1 cellular context compared by ENCODE assay signal in genomic region chr4:70705146-70705855, GRCh38.
TF ChIP-seq lines count a peak whose summit lies in the region.

No MANE protein-coding gene starts in this region.

TF ChIP-seq in HepG2, 621 proteins besides CTCF, POLR2A, EP300 and RAD21 (continued from another document and continues in another):
- TF ChIP-seq TFDP1 (CRISPR knock-in tag; IDR thresholded peaks at IDR 0.05; ENCODE audit: borderline replicate concordance) (peak; percentile 73), ZNF124 (CRISPR knock-in tag; IDR thresholded peaks at IDR 0.05) (no peak), NCOA1 (CRISPR knock-in tag; IDR thresholded peaks at IDR 0.05) (no peak), KLF13 (CRISPR knock-in tag; IDR thresholded peaks at IDR 0.05) (no peak), CENPX (CRISPR knock-in tag; IDR thresholded peaks at IDR 0.05) (no peak), MED13 (CRISPR knock-in tag; IDR thresholded peaks at IDR 0.05) (no peak), NRL (CRISPR knock-in tag; IDR thresholded peaks at IDR 0.05; ENCODE audit: borderline replicate concordance) (peak; percentile 74), REXO4 (CRISPR knock-in tag; IDR thresholded peaks at IDR 0.05; ENCODE audit: borderline replicate concordance) (no peak), TFAP4 (IDR thresholded peaks at IDR 0.05; ENCODE audit: borderline replicate concordance, low read depth) (peak; percentile 25; the same call in 1 of the 2 replicates), MZF1 (CRISPR knock-in tag; IDR thresholded peaks at IDR 0.05; ENCODE audit: borderline replicate concordance) (no peak), PHF20 (CRISPR knock-in tag; IDR thresholded peaks at IDR 0.05) (peak; percentile 53; the same call in 1 of the 2 replicates), ZNF747 (CRISPR knock-in tag; IDR thresholded peaks at IDR 0.05; ENCODE audit: borderline replicate concordance) (no peak), ZBTB7A (CRISPR knock-in tag; IDR thresholded peaks at IDR 0.05) (no peak), GATA4 (IDR thresholded peaks at IDR 0.05; ENCODE audit: borderline replicate concordance, low read depth) (no peak), NFKBIZ (CRISPR knock-in tag; IDR thresholded peaks at IDR 0.05) (0 out of 2 replicates have a peak, but pooled peaks have one; percentile 14), ZNF44 (CRISPR knock-in tag; IDR thresholded peaks at IDR 0.05) (no peak), JUNB (CRISPR knock-in tag; IDR thresholded peaks at IDR 0.05; ENCODE audit: borderline replicate concordance) (no peak), ZBTB37 (CRISPR knock-in tag; IDR thresholded peaks at IDR 0.05) (no peak), GABPB1 (CRISPR knock-in tag; IDR thresholded peaks at IDR 0.05) (peak; percentile 73), E2F5 (CRISPR knock-in tag; conservative IDR thresholded peaks at IDR 0.05) (no peak), ZC3H13 (CRISPR knock-in tag; IDR thresholded peaks at IDR 0.05) (no peak; the same call in 1 of the 2 replicates), ZNF7 (CRISPR knock-in tag; IDR thresholded peaks at IDR 0.05) (no peak), RBM22 (optimal IDR thresholded peaks at IDR 0.05; ENCODE audit: low read length) (no peak), TRIM24 (CRISPR knock-in tag; IDR thresholded peaks at IDR 0.05) (no peak), MIER2 (CRISPR knock-in tag; IDR thresholded peaks at IDR 0.05) (no peak), ZNF841 (CRISPR knock-in tag; IDR thresholded peaks at IDR 0.05; ENCODE audit: borderline replicate concordance) (no peak), SMAD1 (CRISPR knock-in tag; IDR thresholded peaks at IDR 0.05; ENCODE audit: borderline replicate concordance, low read depth) (no peak), EHMT2 (IDR thresholded peaks at IDR 0.05; ENCODE audit: borderline replicate concordance, low read depth, low read length) (no peak), ZNF776 (CRISPR knock-in tag; IDR thresholded peaks at IDR 0.05) (no peak), ZSCAN20 (CRISPR knock-in tag; IDR thresholded peaks at IDR 0.05; ENCODE audit: borderline replicate concordance) (0 out of 2 replicates have a peak, but pooled peaks have one; percentile 41), RARA (CRISPR knock-in tag; IDR thresholded peaks at IDR 0.05) (no peak), KDM2A (CRISPR knock-in tag; IDR thresholded peaks at IDR 0.05; ENCODE audit: borderline replicate concordance, low read depth) (peak; percentile 88; the same call in 1 of the 2 replicates), ZNF543 (CRISPR knock-in tag; IDR thresholded peaks at IDR 0.05) (no peak), PPARG (CRISPR knock-in tag; conservative IDR thresholded peaks at IDR 0.05) (0 out of 2 replicates have a peak, but pooled peaks have one; percentile 20), ZNF432 (CRISPR knock-in tag; IDR thresholded peaks at IDR 0.05; ENCODE audit: borderline replicate concordance) (no peak), RFXAP (CRISPR knock-in tag; IDR thresholded peaks at IDR 0.05; ENCODE audit: borderline replicate concordance) (no peak), TFE3 (CRISPR knock-in tag; IDR thresholded peaks at IDR 0.05) (no peak), PHF5A (CRISPR knock-in tag; IDR thresholded peaks at IDR 0.05; ENCODE audit: low read depth, unreplicated experiment) (no peak), MAF1 (CRISPR knock-in tag; IDR thresholded peaks at IDR 0.05; ENCODE audit: borderline replicate concordance) (no peak), RXRB (CRISPR knock-in tag; IDR thresholded peaks at IDR 0.05; ENCODE audit: borderline replicate concordance) (no peak), MIXL1 (CRISPR knock-in tag; IDR thresholded peaks at IDR 0.05) (no peak), BHLHE40 (IDR thresholded peaks at IDR 0.05; ENCODE audit: low read length) (no peak), NONO (IDR thresholded peaks at IDR 0.05) (no peak), NONO (CRISPR knock-in tag; conservative IDR thresholded peaks at IDR 0.05) (no peak), ELF3 (CRISPR knock-in tag; IDR thresholded peaks at IDR 0.05) (no peak; the same call in none of the 2 replicates), TARDBP (CRISPR knock-in tag; IDR thresholded peaks at IDR 0.05) (peak; percentile 41; the same call in 1 of the 2 replicates), PAF1 (CRISPR knock-in tag; IDR thresholded peaks at IDR 0.05) (no peak), CBX5 (CRISPR knock-in tag; IDR thresholded peaks at IDR 0.05; ENCODE audit: borderline replicate concordance) (no peak), JARID2 (CRISPR knock-in tag; IDR thresholded peaks at IDR 0.05; ENCODE audit: insufficient replicate concordance) (no peak), ZNF777 (CRISPR knock-in tag; IDR thresholded peaks at IDR 0.05) (peak; percentile 88), NR2F1 (CRISPR knock-in tag; IDR thresholded peaks at IDR 0.05) (no peak), ZNF580 (CRISPR knock-in tag; IDR thresholded peaks at IDR 0.05; ENCODE audit: borderline replicate concordance, low read depth) (0 out of 2 replicates have a peak, but pooled peaks have one; percentile 52), ZNF878 (CRISPR knock-in tag; IDR thresholded peaks at IDR 0.05) (peak; percentile 79; the same call in 1 of the 2 replicates), NFYC (CRISPR knock-in tag; IDR thresholded peaks at IDR 0.05) (no peak), ZNF207 (IDR thresholded peaks at IDR 0.05; ENCODE audit: borderline replicate concordance) (no peak), ZNF101 (CRISPR knock-in tag; IDR thresholded peaks at IDR 0.05; ENCODE audit: borderline replicate concordance, low read depth) (no peak)
- TF ChIP-seq, protein P1, sequence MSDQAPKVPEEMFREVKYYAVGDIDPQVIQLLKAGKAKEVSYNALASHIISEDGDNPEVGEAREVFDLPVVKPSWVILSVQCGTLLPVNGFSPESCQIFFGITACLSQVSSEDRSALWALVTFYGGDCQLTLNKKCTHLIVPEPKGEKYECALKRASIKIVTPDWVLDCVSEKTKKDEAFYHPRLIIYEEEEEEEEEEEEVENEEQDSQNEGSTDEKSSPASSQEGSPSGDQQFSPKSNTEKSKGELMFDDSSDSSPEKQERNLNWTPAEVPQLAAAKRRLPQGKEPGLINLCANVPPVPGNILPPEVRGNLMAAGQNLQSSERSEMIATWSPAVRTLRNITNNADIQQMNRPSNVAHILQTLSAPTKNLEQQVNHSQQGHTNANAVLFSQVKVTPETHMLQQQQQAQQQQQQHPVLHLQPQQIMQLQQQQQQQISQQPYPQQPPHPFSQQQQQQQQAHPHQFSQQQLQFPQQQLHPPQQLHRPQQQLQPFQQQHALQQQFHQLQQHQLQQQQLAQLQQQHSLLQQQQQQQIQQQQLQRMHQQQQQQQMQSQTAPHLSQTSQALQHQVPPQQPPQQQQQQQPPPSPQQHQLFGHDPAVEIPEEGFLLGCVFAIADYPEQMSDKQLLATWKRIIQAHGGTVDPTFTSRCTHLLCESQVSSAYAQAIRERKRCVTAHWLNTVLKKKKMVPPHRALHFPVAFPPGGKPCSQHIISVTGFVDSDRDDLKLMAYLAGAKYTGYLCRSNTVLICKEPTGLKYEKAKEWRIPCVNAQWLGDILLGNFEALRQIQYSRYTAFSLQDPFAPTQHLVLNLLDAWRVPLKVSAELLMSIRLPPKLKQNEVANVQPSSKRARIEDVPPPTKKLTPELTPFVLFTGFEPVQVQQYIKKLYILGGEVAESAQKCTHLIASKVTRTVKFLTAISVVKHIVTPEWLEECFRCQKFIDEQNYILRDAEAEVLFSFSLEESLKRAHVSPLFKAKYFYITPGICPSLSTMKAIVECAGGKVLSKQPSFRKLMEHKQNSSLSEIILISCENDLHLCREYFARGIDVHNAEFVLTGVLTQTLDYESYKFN (CRISPR knock-in tag; conservative IDR thresholded peaks at IDR 0.05): no peak
- TF ChIP-seq, protein P2, sequence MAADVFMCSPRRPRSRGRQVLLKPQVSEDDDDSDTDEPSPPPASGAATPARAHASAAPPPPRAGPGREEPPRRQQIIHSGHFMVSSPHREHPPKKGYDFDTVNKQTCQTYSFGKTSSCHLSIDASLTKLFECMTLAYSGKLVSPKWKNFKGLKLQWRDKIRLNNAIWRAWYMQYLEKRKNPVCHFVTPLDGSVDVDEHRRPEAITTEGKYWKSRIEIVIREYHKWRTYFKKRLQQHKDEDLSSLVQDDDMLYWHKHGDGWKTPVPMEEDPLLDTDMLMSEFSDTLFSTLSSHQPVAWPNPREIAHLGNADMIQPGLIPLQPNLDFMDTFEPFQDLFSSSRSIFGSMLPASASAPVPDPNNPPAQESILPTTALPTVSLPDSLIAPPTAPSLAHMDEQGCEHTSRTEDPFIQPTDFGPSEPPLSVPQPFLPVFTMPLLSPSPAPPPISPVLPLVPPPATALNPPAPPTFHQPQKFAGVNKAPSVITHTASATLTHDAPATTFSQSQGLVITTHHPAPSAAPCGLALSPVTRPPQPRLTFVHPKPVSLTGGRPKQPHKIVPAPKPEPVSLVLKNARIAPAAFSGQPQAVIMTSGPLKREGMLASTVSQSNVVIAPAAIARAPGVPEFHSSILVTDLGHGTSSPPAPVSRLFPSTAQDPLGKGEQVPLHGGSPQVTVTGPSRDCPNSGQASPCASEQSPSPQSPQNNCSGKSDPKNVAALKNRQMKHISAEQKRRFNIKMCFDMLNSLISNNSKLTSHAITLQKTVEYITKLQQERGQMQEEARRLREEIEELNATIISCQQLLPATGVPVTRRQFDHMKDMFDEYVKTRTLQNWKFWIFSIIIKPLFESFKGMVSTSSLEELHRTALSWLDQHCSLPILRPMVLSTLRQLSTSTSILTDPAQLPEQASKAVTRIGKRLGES (CRISPR knock-in tag; IDR thresholded peaks at IDR 0.05; ENCODE audit: borderline replicate concordance): no peak; the same call in 1 of the 2 replicates
- TF ChIP-seq, protein P3, sequence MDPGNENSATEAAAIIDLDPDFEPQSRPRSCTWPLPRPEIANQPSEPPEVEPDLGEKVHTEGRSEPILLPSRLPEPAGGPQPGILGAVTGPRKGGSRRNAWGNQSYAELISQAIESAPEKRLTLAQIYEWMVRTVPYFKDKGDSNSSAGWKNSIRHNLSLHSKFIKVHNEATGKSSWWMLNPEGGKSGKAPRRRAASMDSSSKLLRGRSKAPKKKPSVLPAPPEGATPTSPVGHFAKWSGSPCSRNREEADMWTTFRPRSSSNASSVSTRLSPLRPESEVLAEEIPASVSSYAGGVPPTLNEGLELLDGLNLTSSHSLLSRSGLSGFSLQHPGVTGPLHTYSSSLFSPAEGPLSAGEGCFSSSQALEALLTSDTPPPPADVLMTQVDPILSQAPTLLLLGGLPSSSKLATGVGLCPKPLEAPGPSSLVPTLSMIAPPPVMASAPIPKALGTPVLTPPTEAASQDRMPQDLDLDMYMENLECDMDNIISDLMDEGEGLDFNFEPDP (CRISPR knock-in tag; conservative IDR thresholded peaks at IDR 0.05): no peak
- TF ChIP-seq, protein P4, sequence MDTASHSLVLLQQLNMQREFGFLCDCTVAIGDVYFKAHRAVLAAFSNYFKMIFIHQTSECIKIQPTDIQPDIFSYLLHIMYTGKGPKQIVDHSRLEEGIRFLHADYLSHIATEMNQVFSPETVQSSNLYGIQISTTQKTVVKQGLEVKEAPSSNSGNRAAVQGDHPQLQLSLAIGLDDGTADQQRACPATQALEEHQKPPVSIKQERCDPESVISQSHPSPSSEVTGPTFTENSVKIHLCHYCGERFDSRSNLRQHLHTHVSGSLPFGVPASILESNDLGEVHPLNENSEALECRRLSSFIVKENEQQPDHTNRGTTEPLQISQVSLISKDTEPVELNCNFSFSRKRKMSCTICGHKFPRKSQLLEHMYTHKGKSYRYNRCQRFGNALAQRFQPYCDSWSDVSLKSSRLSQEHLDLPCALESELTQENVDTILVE (CRISPR knock-in tag; IDR thresholded peaks at IDR 0.05): peak; percentile 73; the same call in 1 of the 2 replicates
